Comparison of ENCODE assay signal across 8 cellular contexts in the genomic region with DNA sequence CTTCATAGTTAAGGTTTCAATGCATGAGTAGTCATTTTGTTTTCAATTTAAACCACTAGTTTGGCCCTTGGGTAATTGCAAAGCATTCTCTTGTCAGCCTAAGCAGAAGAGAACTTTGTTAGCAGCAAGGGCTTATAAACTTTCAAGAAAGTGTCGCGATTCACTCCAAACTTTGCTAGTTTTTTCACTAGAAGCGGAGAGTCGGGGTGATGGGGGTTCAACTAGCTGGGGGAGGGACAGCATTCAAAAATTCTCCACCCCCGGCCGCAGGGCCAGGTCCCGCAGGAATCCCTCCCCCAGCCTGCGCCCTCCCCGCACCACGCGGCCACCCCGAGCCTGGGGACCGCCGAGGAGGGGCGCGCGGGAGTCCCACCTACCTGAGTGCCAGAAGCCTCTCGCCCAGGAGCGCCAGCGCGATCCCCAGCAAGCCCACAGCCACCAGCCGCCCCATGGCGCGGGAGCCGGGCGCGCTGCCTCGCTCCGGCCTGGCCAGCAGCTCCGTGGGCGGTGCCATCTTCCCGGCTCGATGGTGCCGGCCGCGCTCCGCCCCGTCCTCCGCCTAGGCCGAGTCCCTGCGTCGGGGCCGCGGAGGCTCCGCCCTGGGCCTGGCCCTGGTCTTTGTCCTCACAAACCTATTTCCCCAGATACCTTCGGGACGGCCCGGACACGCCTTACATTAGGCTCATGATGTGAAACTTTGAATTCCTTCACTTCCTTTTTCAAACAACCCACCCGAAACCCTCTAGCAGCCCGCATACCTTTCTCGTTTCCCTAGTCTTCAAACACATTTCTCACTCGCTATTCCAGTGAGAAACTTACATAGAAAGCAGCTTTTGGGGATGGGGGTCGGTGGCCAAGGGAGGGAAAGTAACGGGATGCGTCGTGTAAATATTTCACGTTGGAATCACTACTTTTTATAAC. TPM values are rescaled to one million over a fixed set of nuclear protein-coding genes. Genes with fewer than 3 reads are reported as not detected.
DNase-seq lines count a peak whose midpoint lies in the region; ATAC-seq, FAIRE-seq and TF ChIP-seq lines count a peak whose summit lies in the region.

A gene (minus strand): TSS at position 528 of the 921 bp plus-strand sequence. CDS start 77 bp downstream, at position 451.

- no peaks in the 10 kb centered on the region for H3K36me3 Mint-ChIP-seq in natural killer cell treated with Interleukin-12 subunit alpha and Interleukin-12 subunit beta and Interleukin-15 and Interleukin-18, amount 100 ng/mL, for 72 hours

- peaks cover 13 to 17% of the 10 kb centered on the region in 2 donors for H3K4me1 Mint-ChIP-seq in natural killer cell treated with Interleukin-12 subunit alpha and Interleukin-12 subunit beta and Interleukin-15 and Interleukin-18, amount 100 ng/mL, for 72 hours (ENCODE audit: low read depth in 2 of 2)

- H3K9me3 Mint-ChIP-seq in natural killer cell treated with Interleukin-12 subunit alpha and Interleukin-12 subunit beta and Interleukin-15 and Interleukin-18, amount 100 ng/mL, for 72 hours: no peaks in the 10 kb centered on the region

- peak within 1 kb of the TSS; percentile 79 to 90 for H3K27ac Mint-ChIP-seq in natural killer cell treated with Interleukin-12 subunit alpha and Interleukin-12 subunit beta and Interleukin-15 and Interleukin-18, amount 100 ng/mL, for 72 hours

- no peaks in the 10 kb centered on the region for H3K36me3 ChIP-seq in suprapubic skin

- no peak for FAIRE-seq in RCC 7860 (lab: Jason Lieb, UNC)

- TF ChIP-seq CTCF in foreskin fibroblast (IDR thresholded peaks at IDR 0.05; ENCODE audit: low read depth, low read length) (no peak), suprapubic skin (IDR thresholded peaks at IDR 0.05) (no peak)

- H3K27me3 ChIP-seq in suprapubic skin: no peaks in the 10 kb centered on the region

- H3K4me3 ChIP-seq in foreskin fibroblast (ENCODE audit: low read depth in 1 of 2, low read length in 2 of 2) (peak within 1 kb of the TSS; percentile 64 to 74), suprapubic skin (peak within 1 kb of the TSS; percentile 68)

- peaks cover 18% of the 10 kb centered on the region for H3K4me1 ChIP-seq in suprapubic skin

- peak in 1 of 2 donors; percentile 32 for TF ChIP-seq POLR2A in suprapubic skin (IDR thresholded peaks at IDR 0.05)

- no peaks in the 10 kb centered on the region for H3K27me3 Mint-ChIP-seq in natural killer cell treated with Interleukin-12 subunit alpha and Interleukin-12 subunit beta and Interleukin-15 and Interleukin-18, amount 100 ng/mL, for 72 hours

- TF ChIP-seq EP300 in suprapubic skin (IDR thresholded peaks at IDR 0.05): no peak

- no peaks in the 10 kb centered on the region for H3K9me3 ChIP-seq in suprapubic skin

- peak; percentile 94 for ATAC-seq in GM21447 (IDR thresholded peaks at IDR 0.05; ENCODE audit: unreplicated experiment)
- ATAC-seq in natural killer cell treated with Interleukin-12 subunit alpha and Interleukin-12 subunit beta and Interleukin-15 and Interleukin-18, amount 100 ng/mL, for 72 hours: peak; percentile 99

- DNase-seq in DMS153 treated with DMSO at 0.1 percent for 48 hours (lab: John Stamatoyannopoulos, UW; ENCODE audit: unreplicated experiment) (peak; percentile 67), HT1080 (ENCODE audit: low read depth) (peak; percentile 85), RCC 7860 (ENCODE audit: low spot score) (peak; percentile 79), foreskin fibroblast (peak; percentile 80 to 94), suprapubic skin (ENCODE audit: low spot score in 2 of 2) (peak; percentile 79 to 88)
- DNase-seq in activated naive CD4-positive, alpha-beta T cell treated with Interleukin-2 at 50 U/mL for 16 hours: peak; percentile 41
- peak; percentile 86 for DNase-seq in natural killer cell treated with Interleukin-12 subunit alpha and Interleukin-12 subunit beta and Interleukin-15 and Interleukin-18, amount 100 ng/mL, for 72 hours (ENCODE audit: low spot score)

- 3% methylated on average over 31 of the region's 58 CpGs for WGBS in suprapubic skin

- peak within 1 kb of the TSS; percentile 89 for H3K27ac ChIP-seq in suprapubic skin

- H3K4me3 Mint-ChIP-seq in natural killer cell treated with Interleukin-12 subunit alpha and Interleukin-12 subunit beta and Interleukin-15 and Interleukin-18, amount 100 ng/mL, for 72 hours: peak within 1 kb of the TSS; percentile 90

RNA-seq across cellular contexts. Expression of the gene that starts here (rescaled TPM):
- 79.0 and 86.7 TPM in 2 replicates for total RNA-seq in HT1080 (2014; rRNA removed; shearing (Covaris generic))
- 83.2 and 94.2 TPM in 2 replicates for polyA plus RNA-seq in HT1080 (2015; cell fraction: cytosol; rRNA removed)
- 138 and 139 TPM in 2 replicates for polyA plus RNA-seq in HT1080 (2015; cell fraction: nucleus; rRNA removed)
- 10 to 100 TPM; 17.6 to 18.0 TPM for total RNA-seq in natural killer cell treated with Interleukin-12 subunit alpha and Interleukin-12 subunit beta and Interleukin-15 and Interleukin-18, amount 100 ng/mL, for 72 hours
- total RNA-seq in suprapubic skin: 100 to 1,000 TPM in 2 of 4 donors, 10 to 100 TPM in 2; 90.2 to 187 (median 117) TPM

Comparison
In these comparisons a context has a peak if more than half of its experiments do, and no peak if none do; other contexts are left out.
1. Peak in every context shown above with its lines: DNase-seq, ATAC-seq, H3K4me3 ChIP-seq and H3K27ac ChIP-seq.